ENCODE assay signal across 1 cellular context in the genomic region with DNA sequence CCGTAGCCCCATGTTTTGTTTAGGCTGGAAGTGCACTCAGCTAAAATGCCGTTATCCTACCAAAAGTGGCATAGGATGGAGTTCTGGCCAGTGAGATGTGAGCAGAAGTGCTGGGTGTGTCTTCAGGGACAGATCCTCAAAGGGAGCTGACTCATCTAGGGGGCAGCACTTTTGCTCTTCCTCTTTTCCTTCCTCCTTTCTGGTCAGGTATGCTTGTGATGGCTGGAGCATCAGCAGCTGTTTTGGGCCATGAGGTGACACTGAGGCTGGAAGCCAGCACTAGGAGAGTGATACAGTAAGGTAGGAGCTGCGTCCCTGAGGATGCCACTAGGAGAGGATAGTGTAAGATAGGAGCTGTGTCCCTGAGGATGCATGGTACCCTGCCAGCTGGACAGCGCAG.
TF ChIP-seq lines count a peak whose summit lies in the region.

No MANE protein-coding gene starts in this region.

TF ChIP-seq in K562, 482 proteins besides CTCF, POLR2A, EP300 and RAD21 (continued from another document):
- TF ChIP-seq, protein P1, sequence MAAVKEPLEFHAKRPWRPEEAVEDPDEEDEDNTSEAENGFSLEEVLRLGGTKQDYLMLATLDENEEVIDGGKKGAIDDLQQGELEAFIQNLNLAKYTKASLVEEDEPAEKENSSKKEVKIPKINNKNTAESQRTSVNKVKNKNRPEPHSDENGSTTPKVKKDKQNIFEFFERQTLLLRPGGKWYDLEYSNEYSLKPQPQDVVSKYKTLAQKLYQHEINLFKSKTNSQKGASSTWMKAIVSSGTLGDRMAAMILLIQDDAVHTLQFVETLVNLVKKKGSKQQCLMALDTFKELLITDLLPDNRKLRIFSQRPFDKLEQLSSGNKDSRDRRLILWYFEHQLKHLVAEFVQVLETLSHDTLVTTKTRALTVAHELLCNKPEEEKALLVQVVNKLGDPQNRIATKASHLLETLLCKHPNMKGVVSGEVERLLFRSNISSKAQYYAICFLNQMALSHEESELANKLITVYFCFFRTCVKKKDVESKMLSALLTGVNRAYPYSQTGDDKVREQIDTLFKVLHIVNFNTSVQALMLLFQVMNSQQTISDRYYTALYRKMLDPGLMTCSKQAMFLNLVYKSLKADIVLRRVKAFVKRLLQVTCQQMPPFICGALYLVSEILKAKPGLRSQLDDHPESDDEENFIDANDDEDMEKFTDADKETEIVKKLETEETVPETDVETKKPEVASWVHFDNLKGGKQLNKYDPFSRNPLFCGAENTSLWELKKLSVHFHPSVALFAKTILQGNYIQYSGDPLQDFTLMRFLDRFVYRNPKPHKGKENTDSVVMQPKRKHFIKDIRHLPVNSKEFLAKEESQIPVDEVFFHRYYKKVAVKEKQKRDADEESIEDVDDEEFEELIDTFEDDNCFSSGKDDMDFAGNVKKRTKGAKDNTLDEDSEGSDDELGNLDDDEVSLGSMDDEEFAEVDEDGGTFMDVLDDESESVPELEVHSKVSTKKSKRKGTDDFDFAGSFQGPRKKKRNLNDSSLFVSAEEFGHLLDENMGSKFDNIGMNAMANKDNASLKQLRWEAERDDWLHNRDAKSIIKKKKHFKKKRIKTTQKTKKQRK (IDR thresholded peaks at IDR 0.05; ENCODE audit: borderline replicate concordance, low read depth, low read length): peak; percentile 51; the same call in 1 of the 2 replicates
- no peak for TF ChIP-seq SAP30 (IDR thresholded peaks at IDR 0.05; ENCODE audit: borderline replicate concordance, insufficient read depth, low read depth, low read length, poor library complexity, severe bottlenecking)
- TF ChIP-seq E2F1 (CRISPR knock-in tag; IDR thresholded peaks at IDR 0.05): no peak
- TF ChIP-seq TGIF2 (CRISPR knock-in tag; IDR thresholded peaks at IDR 0.05): no peak
- TF ChIP-seq HMG20A (CRISPR knock-in tag; conservative IDR thresholded peaks at IDR 0.05): no peak
- TF ChIP-seq ARID1B (IDR thresholded peaks at IDR 0.05): no peak
- TF ChIP-seq CBX1 (IDR thresholded peaks at IDR 0.05; ENCODE audit: low read depth): peak; percentile 44; the same call in 1 of the 2 replicates
- TF ChIP-seq CREB5 (CRISPR knock-in tag; IDR thresholded peaks at IDR 0.05): no peak
- TF ChIP-seq CCNT2 (IDR thresholded peaks at IDR 0.05; ENCODE audit: borderline replicate concordance, extremely low read depth, insufficient read length, low read depth, low read length): no peak
- no peak for TF ChIP-seq TCF3 (CRISPR knock-in tag; IDR thresholded peaks at IDR 0.05)
- TF ChIP-seq, protein P2, sequence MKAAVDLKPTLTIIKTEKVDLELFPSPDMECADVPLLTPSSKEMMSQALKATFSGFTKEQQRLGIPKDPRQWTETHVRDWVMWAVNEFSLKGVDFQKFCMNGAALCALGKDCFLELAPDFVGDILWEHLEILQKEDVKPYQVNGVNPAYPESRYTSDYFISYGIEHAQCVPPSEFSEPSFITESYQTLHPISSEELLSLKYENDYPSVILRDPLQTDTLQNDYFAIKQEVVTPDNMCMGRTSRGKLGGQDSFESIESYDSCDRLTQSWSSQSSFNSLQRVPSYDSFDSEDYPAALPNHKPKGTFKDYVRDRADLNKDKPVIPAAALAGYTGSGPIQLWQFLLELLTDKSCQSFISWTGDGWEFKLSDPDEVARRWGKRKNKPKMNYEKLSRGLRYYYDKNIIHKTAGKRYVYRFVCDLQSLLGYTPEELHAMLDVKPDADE (conservative IDR thresholded peaks at IDR 0.05; ENCODE audit: control insufficient read depth, low read depth, low read length): no peak
- TF ChIP-seq SMAD3 (CRISPR knock-in tag; conservative IDR thresholded peaks at IDR 0.05): no peak
- TF ChIP-seq ZBTB1 (CRISPR knock-in tag; IDR thresholded peaks at IDR 0.05; ENCODE audit: borderline replicate concordance, low read depth): no peak
- no peak for TF ChIP-seq GATAD2B (IDR thresholded peaks at IDR 0.05; ENCODE audit: borderline replicate concordance)
- TF ChIP-seq ZKSCAN3 (CRISPR knock-in tag; IDR thresholded peaks at IDR 0.05): no peak
- TF ChIP-seq ZNF384 (IDR thresholded peaks at IDR 0.05; ENCODE audit: low read depth, low read length): no peak
- TF ChIP-seq RHOXF2B (CRISPR knock-in tag; conservative IDR thresholded peaks at IDR 0.05): no peak
- TF ChIP-seq POLR2G (IDR thresholded peaks at IDR 0.05; ENCODE audit: low read depth, low read length): no peak
- 0 out of 2 replicates have a peak, but pooled peaks have one; percentile 42 for TF ChIP-seq ADNP (tag; IDR thresholded peaks at IDR 0.05)
- no peak for TF ChIP-seq ZNF23 (CRISPR knock-in tag; IDR thresholded peaks at IDR 0.05)
- TF ChIP-seq CBX8 (IDR thresholded peaks at IDR 0.05; ENCODE audit: borderline replicate concordance, extremely low read depth, low read depth, low read length, poor library complexity, severe bottlenecking): no peak
- no peak for TF ChIP-seq TBP (optimal IDR thresholded peaks at IDR 0.05; ENCODE audit: low read depth, low read length)
- TF ChIP-seq, protein P3, sequence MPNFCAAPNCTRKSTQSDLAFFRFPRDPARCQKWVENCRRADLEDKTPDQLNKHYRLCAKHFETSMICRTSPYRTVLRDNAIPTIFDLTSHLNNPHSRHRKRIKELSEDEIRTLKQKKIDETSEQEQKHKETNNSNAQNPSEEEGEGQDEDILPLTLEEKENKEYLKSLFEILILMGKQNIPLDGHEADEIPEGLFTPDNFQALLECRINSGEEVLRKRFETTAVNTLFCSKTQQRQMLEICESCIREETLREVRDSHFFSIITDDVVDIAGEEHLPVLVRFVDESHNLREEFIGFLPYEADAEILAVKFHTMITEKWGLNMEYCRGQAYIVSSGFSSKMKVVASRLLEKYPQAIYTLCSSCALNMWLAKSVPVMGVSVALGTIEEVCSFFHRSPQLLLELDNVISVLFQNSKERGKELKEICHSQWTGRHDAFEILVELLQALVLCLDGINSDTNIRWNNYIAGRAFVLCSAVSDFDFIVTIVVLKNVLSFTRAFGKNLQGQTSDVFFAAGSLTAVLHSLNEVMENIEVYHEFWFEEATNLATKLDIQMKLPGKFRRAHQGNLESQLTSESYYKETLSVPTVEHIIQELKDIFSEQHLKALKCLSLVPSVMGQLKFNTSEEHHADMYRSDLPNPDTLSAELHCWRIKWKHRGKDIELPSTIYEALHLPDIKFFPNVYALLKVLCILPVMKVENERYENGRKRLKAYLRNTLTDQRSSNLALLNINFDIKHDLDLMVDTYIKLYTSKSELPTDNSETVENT (CRISPR knock-in tag; IDR thresholded peaks at IDR 0.05): no peak
- TF ChIP-seq NCOA6 (IDR thresholded peaks at IDR 0.05): no peak
- TF ChIP-seq ZNF232 (CRISPR knock-in tag; IDR thresholded peaks at IDR 0.05): no peak
- no peak for TF ChIP-seq LCOR (CRISPR knock-in tag; IDR thresholded peaks at IDR 0.05)
- no peak for TF ChIP-seq ZFP36 (IDR thresholded peaks at IDR 0.05; ENCODE audit: low read depth, low read length, partially characterized antibody)
- TF ChIP-seq FOS (IDR thresholded peaks at IDR 0.05; ENCODE audit: extremely low read depth, insufficient read length): no peak
- no peak for TF ChIP-seq NFATC3 (IDR thresholded peaks at IDR 0.05)
- TF ChIP-seq, protein P4, sequence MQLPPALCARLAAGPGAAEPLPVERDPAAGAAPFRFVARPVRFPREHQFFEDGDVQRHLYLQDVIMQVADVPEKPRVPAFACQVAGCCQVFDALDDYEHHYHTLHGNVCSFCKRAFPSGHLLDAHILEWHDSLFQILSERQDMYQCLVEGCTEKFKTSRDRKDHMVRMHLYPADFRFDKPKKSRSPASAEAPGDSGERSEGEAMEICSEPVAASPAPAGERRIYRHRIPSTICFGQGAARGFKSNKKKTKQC (CRISPR knock-in tag; IDR thresholded peaks at IDR 0.05): no peak
- no peak for TF ChIP-seq ZNF143 (CRISPR knock-in tag; IDR thresholded peaks at IDR 0.05)
- TF ChIP-seq, protein P5, sequence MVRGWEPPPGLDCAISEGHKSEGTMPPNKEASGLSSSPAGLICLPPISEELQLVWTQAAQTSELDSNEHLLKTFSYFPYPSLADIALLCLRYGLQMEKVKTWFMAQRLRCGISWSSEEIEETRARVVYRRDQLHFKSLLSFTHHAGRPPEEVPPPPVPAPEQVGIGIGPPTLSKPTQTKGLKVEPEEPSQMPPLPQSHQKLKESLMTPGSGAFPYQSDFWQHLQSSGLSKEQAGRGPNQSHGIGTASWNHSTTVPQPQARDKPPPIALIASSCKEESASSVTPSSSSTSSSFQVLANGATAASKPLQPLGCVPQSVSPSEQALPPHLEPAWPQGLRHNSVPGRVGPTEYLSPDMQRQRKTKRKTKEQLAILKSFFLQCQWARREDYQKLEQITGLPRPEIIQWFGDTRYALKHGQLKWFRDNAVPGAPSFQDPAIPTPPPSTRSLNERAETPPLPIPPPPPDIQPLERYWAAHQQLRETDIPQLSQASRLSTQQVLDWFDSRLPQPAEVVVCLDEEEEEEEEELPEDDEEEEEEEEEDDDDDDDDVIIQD (CRISPR knock-in tag; IDR thresholded peaks at IDR 0.05): no peak
- TF ChIP-seq POLR2B (IDR thresholded peaks at IDR 0.05; ENCODE audit: low read depth, partially characterized antibody): no peak
- TF ChIP-seq CREM (IDR thresholded peaks at IDR 0.05; ENCODE audit: low read depth): no peak
- peak; percentile 98 for TF ChIP-seq RBM25 (IDR thresholded peaks at IDR 0.05; ENCODE audit: low read depth, low read length, severe bottlenecking)
- TF ChIP-seq PPARD (CRISPR knock-in tag; IDR thresholded peaks at IDR 0.05): no peak
- TF ChIP-seq TBL1XR1 (IDR thresholded peaks at IDR 0.05; ENCODE audit: low read length in 2 of 2): no peak
- no peak for TF ChIP-seq ZSCAN32 (CRISPR knock-in tag; IDR thresholded peaks at IDR 0.05)
- TF ChIP-seq, protein P6, sequence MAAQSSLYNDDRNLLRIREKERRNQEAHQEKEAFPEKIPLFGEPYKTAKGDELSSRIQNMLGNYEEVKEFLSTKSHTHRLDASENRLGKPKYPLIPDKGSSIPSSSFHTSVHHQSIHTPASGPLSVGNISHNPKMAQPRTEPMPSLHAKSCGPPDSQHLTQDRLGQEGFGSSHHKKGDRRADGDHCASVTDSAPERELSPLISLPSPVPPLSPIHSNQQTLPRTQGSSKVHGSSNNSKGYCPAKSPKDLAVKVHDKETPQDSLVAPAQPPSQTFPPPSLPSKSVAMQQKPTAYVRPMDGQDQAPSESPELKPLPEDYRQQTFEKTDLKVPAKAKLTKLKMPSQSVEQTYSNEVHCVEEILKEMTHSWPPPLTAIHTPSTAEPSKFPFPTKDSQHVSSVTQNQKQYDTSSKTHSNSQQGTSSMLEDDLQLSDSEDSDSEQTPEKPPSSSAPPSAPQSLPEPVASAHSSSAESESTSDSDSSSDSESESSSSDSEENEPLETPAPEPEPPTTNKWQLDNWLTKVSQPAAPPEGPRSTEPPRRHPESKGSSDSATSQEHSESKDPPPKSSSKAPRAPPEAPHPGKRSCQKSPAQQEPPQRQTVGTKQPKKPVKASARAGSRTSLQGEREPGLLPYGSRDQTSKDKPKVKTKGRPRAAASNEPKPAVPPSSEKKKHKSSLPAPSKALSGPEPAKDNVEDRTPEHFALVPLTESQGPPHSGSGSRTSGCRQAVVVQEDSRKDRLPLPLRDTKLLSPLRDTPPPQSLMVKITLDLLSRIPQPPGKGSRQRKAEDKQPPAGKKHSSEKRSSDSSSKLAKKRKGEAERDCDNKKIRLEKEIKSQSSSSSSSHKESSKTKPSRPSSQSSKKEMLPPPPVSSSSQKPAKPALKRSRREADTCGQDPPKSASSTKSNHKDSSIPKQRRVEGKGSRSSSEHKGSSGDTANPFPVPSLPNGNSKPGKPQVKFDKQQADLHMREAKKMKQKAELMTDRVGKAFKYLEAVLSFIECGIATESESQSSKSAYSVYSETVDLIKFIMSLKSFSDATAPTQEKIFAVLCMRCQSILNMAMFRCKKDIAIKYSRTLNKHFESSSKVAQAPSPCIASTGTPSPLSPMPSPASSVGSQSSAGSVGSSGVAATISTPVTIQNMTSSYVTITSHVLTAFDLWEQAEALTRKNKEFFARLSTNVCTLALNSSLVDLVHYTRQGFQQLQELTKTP (IDR thresholded peaks at IDR 0.05; ENCODE audit: low read depth in 1 of 2, partially characterized antibody in 2 of 2): no peak
- no peak for TF ChIP-seq ZNF121 (CRISPR knock-in tag; conservative IDR thresholded peaks at IDR 0.05)
- TF ChIP-seq HDAC6 (IDR thresholded peaks at IDR 0.05; ENCODE audit: low read depth, low read length): no peak
- peak; percentile 84; the same call in 1 of the 2 replicates for TF ChIP-seq PTBP1 (IDR thresholded peaks at IDR 0.05; ENCODE audit: low read depth, low read length)
- TF ChIP-seq JUND (IDR thresholded peaks at IDR 0.05; ENCODE audit: borderline replicate concordance, low read depth, low read length): no peak
- peak; percentile 17; the same call in 1 of the 3 replicates for TF ChIP-seq JUND (tag; IDR thresholded peaks at IDR 0.05; ENCODE audit: borderline replicate concordance, low read depth, low read length)
- TF ChIP-seq ZNF224 (CRISPR knock-in tag; IDR thresholded peaks at IDR 0.05): no peak
- TF ChIP-seq NKRF (IDR thresholded peaks at IDR 0.05; ENCODE audit: borderline replicate concordance): no peak
- no peak for TF ChIP-seq ZNF77 (CRISPR knock-in tag; IDR thresholded peaks at IDR 0.05)
- TF ChIP-seq ETV5 (CRISPR knock-in tag; IDR thresholded peaks at IDR 0.05; ENCODE audit: low read depth): no peak
